In genomic region chrX:68113837-68114572, GRCh38 we compare ENCODE assay signal across 22 cellular contexts.
DNase-seq lines count a peak whose midpoint lies in the region; ATAC-seq, FAIRE-seq and TF ChIP-seq lines count a peak whose summit lies in the region.
"Had no signal": no experiment of that assay in that cellular context is flagged by ENCODE, and none has a peak within 500 bp of the region (broad histone marks: within the 10 kb centered on the region; RNA-seq: fewer than 3 reads in every experiment).

No MANE protein-coding gene starts in this region.

- dilution Hi-C loops in keratinocyte (cut with MboI; ENCODE audit: extremely low pct_ligation_motif_present, low sequenced_read_pairs), result no loop called here

- TF ChIP-seq CTCF in A549 (IDR thresholded peaks at IDR 0.05) (no peak), Calu3 (IDR thresholded peaks at IDR 0.05; ENCODE audit: unreplicated experiment) (no peak), keratinocyte (optimal IDR thresholded peaks at IDR 0.05 in 1 of 3, IDR thresholded peaks at IDR 0.05 in 1 of 3, conservative IDR thresholded peaks at IDR 0.05 in 1 of 3; ENCODE audit: extremely low read depth in 1 of 3, insufficient read depth in 2 of 3, low read length in 3 of 3) (no peak)

- POLR2A ChIA-PET in A549 (lab: Yijun Ruan, JAX), result no interaction called here
- POLR2A ChIA-PET in activated CD4-positive, alpha-beta T cell treated with anti-CD3 and anti-CD28 coated beads, Interleukin-2, amount 10 ng/mL, durations not matched to agents 7 days and 5 days (lab: Charles Lee), result no interaction called here

- CTCF ChIA-PET in A549 (lab: Yijun Ruan, JAX), result no interaction called here
- CTCF ChIA-PET in Calu3 (lab: Charles Lee), result interaction anchor here (0.6 to 1.0 kb wide), 2 partner anchors 12 to 32 kb away, joined by 3 read pairs; no protein-coding TSS in a partner anchor
- CTCF ChIA-PET in activated CD4-positive, alpha-beta T cell treated with anti-CD3 and anti-CD28 coated beads, Interleukin-2, amount 10 ng/mL, durations not matched to agents 7 days and 5 days (lab: Charles Lee), result no interaction called here

- H3K4me3 Mint-ChIP-seq in Calu3 (ENCODE audit: low read depth, unreplicated experiment), result no peak overlapping the region
- H3K4me3 Mint-ChIP-seq in activated CD4-positive, alpha-beta T cell treated with anti-CD3 and anti-CD28 coated beads, Interleukin-2, amount 10 ng/mL, durations not matched to agents 7 days and 5 days, result no peak overlapping the region
- H3K4me3 Mint-ChIP-seq: GM23338, H9, HFFc6 had no signal

- H3K9me3 ChIP-seq in A549, result no peaks in the 10 kb centered on the region
- no peaks in the 10 kb centered on the region for H3K9me3 ChIP-seq in SJCRH30 (replicated peaks)
- no peaks in the 10 kb centered on the region for H3K9me3 ChIP-seq in keratinocyte (ENCODE audit: control insufficient read depth, low read depth, low read length)

- H3K9me3 Mint-ChIP-seq in Calu3 (ENCODE audit: low read depth, unreplicated experiment), result no peaks in the 10 kb centered on the region
- H3K9me3 Mint-ChIP-seq in activated CD4-positive, alpha-beta T cell treated with anti-CD3 and anti-CD28 coated beads, Interleukin-2, amount 10 ng/mL, durations not matched to agents 7 days and 5 days, result no peaks in the 10 kb centered on the region
- H3K9me3 Mint-ChIP-seq: GM23338, HFFc6 had no signal

- intact Hi-C loops in Calu3 (cut with micrococcal nuclease; ENCODE audit: unreplicated experiment), result loop anchor here (10.0 kb wide), 1 partner anchor 59 kb away; no protein-coding TSS in a partner anchor

- H3K27me3 Mint-ChIP-seq in Calu3 (ENCODE audit: unreplicated experiment), result no peaks in the 10 kb centered on the region
- no peaks in the 10 kb centered on the region for H3K27me3 Mint-ChIP-seq in activated CD4-positive, alpha-beta T cell treated with anti-CD3 and anti-CD28 coated beads, Interleukin-2, amount 10 ng/mL, durations not matched to agents 7 days and 5 days

- H3K79me2 ChIP-seq in keratinocyte (ENCODE audit: control insufficient read depth, insufficient read depth, low read length), result no peaks in the 10 kb centered on the region

- DNase-seq in A549 (ENCODE audit: low read depth in 1 of 2, low spot score in 1 of 2) (no peak), Calu3 (no peak), SJCRH30 (peak in 1 of 2 experiments; percentile 1), keratinocyte (ENCODE audit: low read depth, low spot score) (no peak), SW 1271 (lab: John Stamatoyannopoulos, UW) (no peak), NK-92 (lab: John Stamatoyannopoulos, UW; ENCODE audit: unreplicated experiment) (no peak)
- DNase-seq in activated CD4-positive, alpha-beta T cell treated with anti-CD3 and anti-CD28 coated beads, Interleukin-2, amount 10 ng/mL, durations not matched to agents 7 days and 5 days, result no peak
- DNase-seq: CD8-positive, alpha-beta memory T cell; H9; NCI-H1048; NCI-H1417; NCI-H2029 treated with DMSO at 0.1 percent for 48 hours; NCI-H2227 treated with DMSO at 0.1 percent for 48 hours; NCI-H510A; NCI-H69 had no signal

- peak overlapping the region; percentile 94 for H3K27ac Mint-ChIP-seq in Calu3 (ENCODE audit: unreplicated experiment)
- no peak overlapping the region for H3K27ac Mint-ChIP-seq in activated CD4-positive, alpha-beta T cell treated with anti-CD3 and anti-CD28 coated beads, Interleukin-2, amount 10 ng/mL, durations not matched to agents 7 days and 5 days
- H3K27ac Mint-ChIP-seq: CD8-positive, alpha-beta memory T cell; GM23338; H9; HFFc6 had no signal

- no peaks in the 10 kb centered on the region for H3K9me1 ChIP-seq in keratinocyte (ENCODE audit: control insufficient read depth, extremely low read depth, insufficient read depth, low read length)

- peaks cover 14% of the 10 kb centered on the region for H3K36me3 Mint-ChIP-seq in Calu3 (ENCODE audit: insufficient read depth, unreplicated experiment)
- H3K36me3 Mint-ChIP-seq in activated CD4-positive, alpha-beta T cell treated with anti-CD3 and anti-CD28 coated beads, Interleukin-2, amount 10 ng/mL, durations not matched to agents 7 days and 5 days (ENCODE audit: low read depth), result no peaks in the 10 kb centered on the region
- H3K36me3 Mint-ChIP-seq: CD8-positive, alpha-beta memory T cell had no signal

- H3K4me1 ChIP-seq in A549 (peaks cover 15% of the 10 kb centered on the region), SJCRH30 (peaks cover 22% of the 10 kb centered on the region), keratinocyte (ENCODE audit: control insufficient read depth, extremely low read depth, insufficient read depth, low read length) (peaks cover 3% of the 10 kb centered on the region)

- H3K4me1 Mint-ChIP-seq in Calu3 (ENCODE audit: low read depth, unreplicated experiment), result peaks cover 16% of the 10 kb centered on the region
- H3K4me1 Mint-ChIP-seq in activated CD4-positive, alpha-beta T cell treated with anti-CD3 and anti-CD28 coated beads, Interleukin-2, amount 10 ng/mL, durations not matched to agents 7 days and 5 days, result no peaks in the 10 kb centered on the region
- H3K4me1 Mint-ChIP-seq: CD8-positive, alpha-beta memory T cell had no signal

- WGBS in A549 (ENCODE audit: missing lambda C conversion rate), result 72% methylated on average over 5 of the region's 5 CpGs

- no peaks in the 10 kb centered on the region for H3K27me3 ChIP-seq in SJCRH30
- H3K27me3 ChIP-seq in keratinocyte (ENCODE audit: control insufficient read depth, extremely low read depth, insufficient read depth, low read length), result no peaks in the 10 kb centered on the region

- FAIRE-seq in A549 (lab: Jason Lieb, UNC) (no peak), keratinocyte (lab: Jason Lieb, UNC) (no peak)
- FAIRE-seq: GM18507, RCC 7860 had no signal

- H2AFZ ChIP-seq in keratinocyte (ENCODE audit: control insufficient read depth, low read length), result no peak overlapping the region
- H2AFZ ChIP-seq: GM23338 had no signal

- no peak for TF ChIP-seq EP300 in A549 (IDR thresholded peaks at IDR 0.05)

- H3K27ac ChIP-seq in A549, result peak overlapping the region; percentile 20 to 33; a peak in 2 of 6 replicates
- H3K27ac ChIP-seq in SJCRH30, result peak overlapping the region; percentile 11; the same call in 1 of the 2 replicates
- H3K27ac ChIP-seq in keratinocyte (ENCODE audit: control insufficient read depth, insufficient read depth, low read length), result peak overlapping the region; percentile 19
- H3K27ac ChIP-seq: C4-2B, KMS-11 had no signal

- H4K20me1 ChIP-seq in keratinocyte (ENCODE audit: control insufficient read depth, extremely low read depth, insufficient read depth, low read length), result no peaks in the 10 kb centered on the region

- H3K4me2 ChIP-seq in A549 (peak overlapping the region; percentile 55), keratinocyte (ENCODE audit: control insufficient read depth, extremely low read depth, insufficient read depth, low read depth, low read length) (no peak overlapping the region)
- H3K4me2 ChIP-seq: GM23338, KMS-11 had no signal

- no peak overlapping the region for H3K4me3 ChIP-seq in A549
- no peak overlapping the region for H3K4me3 ChIP-seq in SJCRH30
- no peak overlapping the region for H3K4me3 ChIP-seq in keratinocyte (ENCODE audit: control insufficient read depth in 2 of 3, extremely low read depth in 1 of 3, insufficient read depth in 2 of 3, low read depth in 1 of 3, low read length in 3 of 3)
- H3K4me3 ChIP-seq: GM23338 had no signal

- BruUV-seq in Calu3 (replicated peaks; lab: Mats Ljungman, UMichigan), result no TSS peak

- H3K36me3 ChIP-seq in SJCRH30 (no peaks in the 10 kb centered on the region), keratinocyte (ENCODE audit: control insufficient read depth in 2 of 2, extremely low read depth in 1 of 2, insufficient read depth in 2 of 2, low read length in 2 of 2) (peaks cover 0 to 3% of the 10 kb centered on the region in 2 experiments)

- ATAC-seq in A549, result no peak
- no peak for ATAC-seq in GM19023 (IDR thresholded peaks at IDR 0.05; ENCODE audit: unreplicated experiment)
- ATAC-seq: GM23338 had no signal

- no peak for TF ChIP-seq RAD21 in A549 (conservative IDR thresholded peaks at IDR 0.05 in 1 of 2, IDR thresholded peaks at IDR 0.05 in 1 of 2)

- no peak overlapping the region for H3K9ac ChIP-seq in keratinocyte (ENCODE audit: control insufficient read depth, extremely low read depth, insufficient read depth, low read length)
- H3K9ac ChIP-seq: KMS-11 had no signal

- TF ChIP-seq POLR2A in A549 (IDR thresholded peaks at IDR 0.05; ENCODE audit: low read length), result no peak

TF ChIP-seq in A549, 52 proteins besides CTCF, POLR2A, EP300 and RAD21:
- TF ChIP-seq PHF8 (IDR thresholded peaks at IDR 0.05; ENCODE audit: borderline replicate concordance, low read depth) (no peak), HOXB13 (CRISPR knock-in tag; IDR thresholded peaks at IDR 0.05; ENCODE audit: low read depth) (no peak), ELK1 (IDR thresholded peaks at IDR 0.05; ENCODE audit: low read depth, low read length) (no peak), RARB (CRISPR knock-in tag; IDR thresholded peaks at IDR 0.05) (no peak), HDAC2 (IDR thresholded peaks at IDR 0.05) (no peak), ZC3H11A (IDR thresholded peaks at IDR 0.05) (no peak), CBX8 (IDR thresholded peaks at IDR 0.05) (no peak), ZSCAN20 (CRISPR knock-in tag; IDR thresholded peaks at IDR 0.05) (no peak), NPAS2 (CRISPR knock-in tag; IDR thresholded peaks at IDR 0.05; ENCODE audit: borderline replicate concordance) (no peak), CEBPB (IDR thresholded peaks at IDR 0.05) (no peak), MYC (IDR thresholded peaks at IDR 0.05; ENCODE audit: borderline replicate concordance, low read length) (no peak), SMC3 (IDR thresholded peaks at IDR 0.05) (no peak), FOSL2 (IDR thresholded peaks at IDR 0.05) (no peak), FOSL2 (CRISPR knock-in tag; IDR thresholded peaks at IDR 0.05) (no peak), EHF (CRISPR knock-in tag; IDR thresholded peaks at IDR 0.05) (no peak), MAZ (IDR thresholded peaks at IDR 0.05; ENCODE audit: borderline replicate concordance, low read depth, low read length) (no peak), POLR2AphosphoS2 (conservative IDR thresholded peaks at IDR 0.05; ENCODE audit: low read length) (no peak), CHD4 (IDR thresholded peaks at IDR 0.05; ENCODE audit: borderline replicate concordance) (no peak)
